Comparison of ENCODE assay signal across 13 cellular contexts in the genomic region with DNA sequence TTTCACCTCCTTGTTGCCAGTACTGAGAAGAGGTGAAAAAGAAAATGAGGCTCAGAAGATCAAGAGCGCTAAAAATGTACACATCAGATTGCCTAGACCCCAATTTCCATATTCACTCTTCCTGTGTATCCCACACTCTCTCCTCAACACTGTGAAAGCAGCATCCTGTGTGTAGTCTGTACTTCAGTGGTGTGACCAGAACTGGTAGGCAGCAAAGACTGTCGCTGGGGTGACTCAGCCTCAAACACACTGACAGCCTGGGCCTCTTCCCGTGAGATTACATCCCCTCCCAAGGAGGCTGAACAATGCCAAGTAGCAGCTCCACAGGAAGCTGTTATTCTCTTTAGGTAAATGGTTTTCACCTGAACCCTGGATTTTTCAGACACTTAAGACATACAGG.
DNase-seq lines count a peak whose midpoint lies in the region; ATAC-seq and TF ChIP-seq lines count a peak whose summit lies in the region.
"Had no signal": no experiment of that assay in that cellular context is flagged by ENCODE, and none has a peak within 500 bp of the region (broad histone marks: within the 10 kb centered on the region; RNA-seq: fewer than 3 reads in every experiment).

No MANE protein-coding gene starts in this region.

- no peak for DNase-seq in Caco-2
- peak; percentile 22 for DNase-seq in HFFc6
- peak; percentile 84 for DNase-seq in islet precursor cell
- no peak for DNase-seq in DMS114 treated with DMSO at 0.1 percent for 48 hours (lab: John Stamatoyannopoulos, UW; ENCODE audit: unreplicated experiment)
- no peak for DNase-seq in NCI-H1436 treated with DMSO at 0.1 percent for 48 hours (lab: John Stamatoyannopoulos, UW)
- DNase-seq: activated T-cell treated with anti-CD3 and anti-CD28 coated beads for 4 hours; central memory CD4-positive, alpha-beta T cell; T-helper 1 cell had no signal

- no peaks in the 10 kb centered on the region for H3K27me3 ChIP-seq in Caco-2 (replicated peaks; ENCODE audit: control insufficient read depth, insufficient read depth, low read length)
- H3K27me3 ChIP-seq: heart left ventricle had no signal

- intact Hi-C loops in Caco-2 (cut with micrococcal nuclease; ENCODE audit: unreplicated experiment): no loop called here

- no peaks in the 10 kb centered on the region; the same call in 1 of the 2 replicates for H3K36me3 ChIP-seq in Caco-2 (ENCODE audit: control insufficient read depth, insufficient read depth, low read length)
- H3K36me3 ChIP-seq: heart left ventricle had no signal

- peaks cover 24% of the 10 kb centered on the region for H3K9me3 Mint-ChIP-seq in Caco-2 (ENCODE audit: unreplicated experiment)
- no peaks in the 10 kb centered on the region for H3K9me3 Mint-ChIP-seq in HFFc6
- no peaks in the 10 kb centered on the region for H3K9me3 Mint-ChIP-seq in activated T-helper 17 cell treated with anti-CD3 and anti-CD28 coated beads, Interleukin-2, amount 50 U/mL, for 72 hours
- H3K9me3 Mint-ChIP-seq: type B pancreatic cell had no signal

- CTCF ChIA-PET in Caco-2 (lab: Charles Lee): no interaction called here

- H3K4me3 ChIP-seq in Caco-2 (ENCODE audit: low read depth, low read length): no peak overlapping the region
- H3K4me3 ChIP-seq: heart left ventricle had no signal

- H3K27me3 Mint-ChIP-seq in Caco-2 (ENCODE audit: insufficient read depth, unreplicated experiment) (no peaks in the 10 kb centered on the region), HFFc6 (ENCODE audit: insufficient read depth) (peaks cover 7% of the 10 kb centered on the region)
- H3K27me3 Mint-ChIP-seq in activated T-helper 17 cell treated with anti-CD3 and anti-CD28 coated beads, Interleukin-2, amount 50 U/mL, for 72 hours: no peaks in the 10 kb centered on the region
- H3K27me3 Mint-ChIP-seq: type B pancreatic cell had no signal

- H3K27ac Mint-ChIP-seq in Caco-2 (ENCODE audit: unreplicated experiment) (peak overlapping the region; percentile 80), HFFc6 (no peak overlapping the region)
- H3K27ac Mint-ChIP-seq in activated T-helper 17 cell treated with anti-CD3 and anti-CD28 coated beads, Interleukin-2, amount 50 U/mL, for 72 hours: no peak overlapping the region
- H3K27ac Mint-ChIP-seq: type B pancreatic cell had no signal

- TF ChIP-seq CTCF in Caco-2 (IDR thresholded peaks at IDR 0.05; ENCODE audit: insufficient read depth in 1 of 2, low read depth in 1 of 2, low read length in 1 of 2, severe bottlenecking in 1 of 2, unreplicated experiment in 1 of 2) (no peak), HFFc6 (IDR thresholded peaks at IDR 0.05) (no peak)

- H3K4me3 Mint-ChIP-seq in Caco-2 (ENCODE audit: unreplicated experiment): no peak overlapping the region
- no peak overlapping the region for H3K4me3 Mint-ChIP-seq in HFFc6
- no peak overlapping the region for H3K4me3 Mint-ChIP-seq in activated T-helper 17 cell treated with anti-CD3 and anti-CD28 coated beads, Interleukin-2, amount 50 U/mL, for 72 hours
- H3K4me3 Mint-ChIP-seq: type B pancreatic cell had no signal

- peak; percentile 67 for ATAC-seq in activated T-helper 17 cell treated with anti-CD3 and anti-CD28 coated beads, Interleukin-2, amount 50 U/mL, for 72 hours (replicated peaks)
- no peak for ATAC-seq in HG02885 (IDR thresholded peaks at IDR 0.05; ENCODE audit: poor library complexity, unreplicated experiment)
- ATAC-seq in HG03159 (IDR thresholded peaks at IDR 0.05; ENCODE audit: unreplicated experiment): no peak

- 0 out of 2 replicates have a peak, but pooled peaks cover 4% of the 10 kb centered on the region for H3K9me3 ChIP-seq in Caco-2
- H3K9me3 ChIP-seq: heart left ventricle had no signal

- H3K4me1 Mint-ChIP-seq in Caco-2 (ENCODE audit: low read depth, unreplicated experiment) (peaks cover 14% of the 10 kb centered on the region), HFFc6 (ENCODE audit: low read depth) (peaks cover 9% of the 10 kb centered on the region)
- H3K4me1 Mint-ChIP-seq in activated T-helper 17 cell treated with anti-CD3 and anti-CD28 coated beads, Interleukin-2, amount 50 U/mL, for 72 hours: no peaks in the 10 kb centered on the region

- POLR2A ChIA-PET in Caco-2 (lab: Charles Lee): no interaction called here

- BruUV-seq in Caco-2 (replicated peaks; lab: Mats Ljungman, UMichigan): no TSS peak

- H3K36me3 Mint-ChIP-seq in Caco-2 (ENCODE audit: insufficient read depth, unreplicated experiment) (no peaks in the 10 kb centered on the region), HFFc6 (ENCODE audit: low read depth) (no peaks in the 10 kb centered on the region)
- no peaks in the 10 kb centered on the region for H3K36me3 Mint-ChIP-seq in activated T-helper 17 cell treated with anti-CD3 and anti-CD28 coated beads, Interleukin-2, amount 50 U/mL, for 72 hours (ENCODE audit: low read depth)
- H3K36me3 Mint-ChIP-seq: type B pancreatic cell had no signal

- peaks cover 7% of the 10 kb centered on the region for H3K4me1 ChIP-seq in Caco-2

Comparison
In these comparisons a context has a peak if more than half of its experiments do, and no peak if none do; other contexts are left out.
1. DNase-seq: peak in HFFc6 (single experiment) and islet precursor cell (single experiment); none in Caco-2 (0 of 2), DMS114 treated with DMSO at 0.1 percent for 48 hours (single experiment) and NCI-H1436 treated with DMSO at 0.1 percent for 48 hours (single experiment).